8 cellular contexts compared by ENCODE assay signal in genomic region chr16:29825145-29826044, GRCh38. TPM values are rescaled to one million over a fixed set of nuclear protein-coding genes. Genes with fewer than 3 reads are reported as not detected.
DNase-seq lines count a peak whose midpoint lies in the region; ATAC-seq and TF ChIP-seq lines count a peak whose summit lies in the region.

No MANE protein-coding gene starts in this region.

- intact Hi-C loops in OCI-LY7 (cut with micrococcal nuclease; ENCODE audit: unreplicated experiment), result no loop called here

- no peak overlapping the region for H2AFZ ChIP-seq in OCI-LY7 (ENCODE audit: low read length)

- H3K27ac Mint-ChIP-seq in CD4-positive, CD25-positive, alpha-beta regulatory T cell, result peak overlapping the region; percentile 89 to 97 (median 95)
- H3K27ac Mint-ChIP-seq in activated naive CD4-positive, alpha-beta T cell treated with anti-CD3 and anti-CD28 coated beads, Interleukin-2, amount 10 ng/mL, durations not matched to agents 7 days and 5 days, result peak overlapping the region; percentile 85

- H3K79me2 ChIP-seq in OCI-LY7 (ENCODE audit: insufficient read depth, low read depth, low read length), result no peaks in the 10 kb centered on the region; the same call in 1 of the 2 replicates

- H3K4me2 ChIP-seq in OCI-LY7 (ENCODE audit: low read length), result no peak overlapping the region

- 0 out of 2 replicates have a peak, but pooled peaks cover 4% of the 10 kb centered on the region for H4K20me1 ChIP-seq in OCI-LY7 (ENCODE audit: insufficient read depth, low read length)

- H3K4me1 ChIP-seq in CD4-positive, CD25-positive, alpha-beta regulatory T cell (ENCODE audit: control insufficient read depth, insufficient read depth, low read length, poor library complexity, severe bottlenecking), result peaks cover 84% of the 10 kb centered on the region
- H3K4me1 ChIP-seq in OCI-LY7 (ENCODE audit: insufficient read depth, low read length, poor library complexity, severe bottlenecking), result peaks cover 20% of the 10 kb centered on the region

- DNase-seq in CD4-positive, CD25-positive, alpha-beta regulatory T cell, result peak in 1 of 3 donors; percentile 68
- DNase-seq in LoVo (ENCODE audit: low spot score) (peak; percentile 78), globus pallidus (ENCODE audit: low spot score) (peak; percentile 83), putamen (ENCODE audit: low spot score) (peak; percentile 77), KG1 (lab: John Stamatoyannopoulos, UW) (no peak), OCI-LY7 (ENCODE audit: low spot score) (no peak)
- peak; percentile 54 for DNase-seq in activated naive CD4-positive, alpha-beta T cell treated with anti-CD3 and anti-CD28 coated beads, Interleukin-2, amount 10 ng/mL, durations not matched to agents 7 days and 5 days

- peaks cover 3% of the 10 kb centered on the region for H3K36me3 Mint-ChIP-seq in CD4-positive, CD25-positive, alpha-beta regulatory T cell
- H3K36me3 Mint-ChIP-seq in activated naive CD4-positive, alpha-beta T cell treated with anti-CD3 and anti-CD28 coated beads, Interleukin-2, amount 10 ng/mL, durations not matched to agents 7 days and 5 days, result peaks cover 22% of the 10 kb centered on the region

- no peaks in the 10 kb centered on the region for H3K27me3 ChIP-seq in CD4-positive, CD25-positive, alpha-beta regulatory T cell (ENCODE audit: control insufficient read depth, insufficient read depth, low read length)

- no TSS peak for BruUV-seq in OCI-LY7 (replicated peaks; lab: Mats Ljungman, UMichigan)

- H3K4me3 Mint-ChIP-seq in CD4-positive, CD25-positive, alpha-beta regulatory T cell, result peak overlapping the region; percentile 75 to 90 (median 86)
- peak overlapping the region; percentile 62 for H3K4me3 Mint-ChIP-seq in activated naive CD4-positive, alpha-beta T cell treated with anti-CD3 and anti-CD28 coated beads, Interleukin-2, amount 10 ng/mL, durations not matched to agents 7 days and 5 days

- POLR2A ChIA-PET in OCI-LY7 (lab: Charles Lee), result interaction anchor here (0.7 to 1.1 kb wide), 2 partner anchors 103 to 643 kb away, joined by 3 read pairs; no protein-coding TSS in a partner anchor

- peak overlapping the region; percentile 37 for H3K4me3 ChIP-seq in CD4-positive, CD25-positive, alpha-beta regulatory T cell (ENCODE audit: low read depth, low read length)
- H3K4me3 ChIP-seq in OCI-LY7 (ENCODE audit: low read depth, low read length, poor library complexity, severe bottlenecking), result no peak overlapping the region

- peak; percentile 17 to 22 for ATAC-seq in CD4-positive, CD25-positive, alpha-beta regulatory T cell (ENCODE audit: low read depth in 2 of 2)
- no peak for ATAC-seq in HG03460 (IDR thresholded peaks at IDR 0.05; ENCODE audit: unreplicated experiment)

- no peaks in the 10 kb centered on the region for H3K9me3 ChIP-seq in CD4-positive, CD25-positive, alpha-beta regulatory T cell (ENCODE audit: control insufficient read depth in 2 of 2, low read length in 2 of 2)
- no peaks in the 10 kb centered on the region for H3K9me3 ChIP-seq in OCI-LY7 (ENCODE audit: low read length)

- H3K9me2 ChIP-seq in OCI-LY7 (ENCODE audit: insufficient read depth, low read length), result no peaks in the 10 kb centered on the region

- peaks cover 7% of the 10 kb centered on the region for H3K36me3 ChIP-seq in CD4-positive, CD25-positive, alpha-beta regulatory T cell (ENCODE audit: control insufficient read depth, insufficient read depth, low read length)
- peaks cover 11% of the 10 kb centered on the region; the same call in 1 of the 2 replicates for H3K36me3 ChIP-seq in OCI-LY7 (ENCODE audit: insufficient read depth, low read length)

- H3K27me3 Mint-ChIP-seq in CD4-positive, CD25-positive, alpha-beta regulatory T cell, result no peaks in the 10 kb centered on the region
- no peaks in the 10 kb centered on the region for H3K27me3 Mint-ChIP-seq in activated naive CD4-positive, alpha-beta T cell treated with anti-CD3 and anti-CD28 coated beads, Interleukin-2, amount 10 ng/mL, durations not matched to agents 7 days and 5 days

- CTCF ChIA-PET in activated naive CD4-positive, alpha-beta T cell treated with anti-CD3 and anti-CD28 coated beads, Interleukin-2, amount 10 ng/mL, durations not matched to agents 7 days and 5 days (lab: Charles Lee), result interaction anchor here (1.0 to 4.8 kb wide), 3 partner anchors 9 to 124 kb away, joined by 4 to 35 read pairs (median 21); partner anchors contain the start of gene PAGR1
- CTCF ChIA-PET in OCI-LY7 (lab: Charles Lee; ENCODE audit: unreplicated experiment), result no interaction called here

- H3K27ac ChIP-seq in CD4-positive, CD25-positive, alpha-beta regulatory T cell (ENCODE audit: insufficient read depth, low read length, poor library complexity, severe bottlenecking), result peak overlapping the region; percentile 63
- H3K27ac ChIP-seq in OCI-LY7 (ENCODE audit: low read depth, low read length, poor library complexity, severe bottlenecking), result no peak overlapping the region

- no peaks in the 10 kb centered on the region for H3K9me3 Mint-ChIP-seq in CD4-positive, CD25-positive, alpha-beta regulatory T cell
- H3K9me3 Mint-ChIP-seq in activated naive CD4-positive, alpha-beta T cell treated with anti-CD3 and anti-CD28 coated beads, Interleukin-2, amount 10 ng/mL, durations not matched to agents 7 days and 5 days, result no peaks in the 10 kb centered on the region

- H3K4me1 Mint-ChIP-seq in CD4-positive, CD25-positive, alpha-beta regulatory T cell, result peaks cover 6 to 92% (median 39%) of the 10 kb centered on the region in 4 donors
- H3K4me1 Mint-ChIP-seq in activated naive CD4-positive, alpha-beta T cell treated with anti-CD3 and anti-CD28 coated beads, Interleukin-2, amount 10 ng/mL, durations not matched to agents 7 days and 5 days, result peaks cover 86% of the 10 kb centered on the region

- TF ChIP-seq CTCF in OCI-LY7 (conservative IDR thresholded peaks at IDR 0.05; ENCODE audit: low read length), result no peak

RNA-seq across cellular contexts. Expression of gene MVP, which starts 5.1 kb away (rescaled TPM):
- 163 TPM for total RNA-seq in CD4-positive, CD25-positive, alpha-beta regulatory T cell
- polyA plus RNA-seq in CD4-positive, CD25-positive, alpha-beta regulatory T cell, result 100 to 1,000 TPM; 116 to 157 (median 133) TPM
- 4.0 and 6.3 TPM in 2 replicates for total RNA-seq in OCI-LY7 (2014; rRNA removed; shearing (Covaris generic))
- 6.8 and 8.1 TPM in 2 replicates for total RNA-seq in OCI-LY7 (2022)

RNA-seq across cellular contexts. Expression of gene PAGR1, which starts 9.4 kb away (rescaled TPM):
- 15.6 TPM for total RNA-seq in CD4-positive, CD25-positive, alpha-beta regulatory T cell
- 10 to 100 TPM; 41.0 to 48.8 (median 45.5) TPM for polyA plus RNA-seq in CD4-positive, CD25-positive, alpha-beta regulatory T cell
- total RNA-seq in OCI-LY7 (2014; rRNA removed; shearing (Covaris generic)), result 59.4 and 62.7 TPM in 2 replicates
- total RNA-seq in OCI-LY7 (2022), result 43.4 and 51.7 TPM in 2 replicates

RNA-seq across cellular contexts. Expression of gene PRRT2, which starts 13.4 kb away (rescaled TPM):
- total RNA-seq in CD4-positive, CD25-positive, alpha-beta regulatory T cell, result 1.9 TPM
- under 1 TPM in 2 of 4 donors, not detected in 2; 0.06 to 0.17 TPM for polyA plus RNA-seq in CD4-positive, CD25-positive, alpha-beta regulatory T cell
- total RNA-seq in OCI-LY7 (2014; rRNA removed; shearing (Covaris generic)), result 0.09 TPM in 1 of 2 replicates, not detected in the other
- 3.2 and 3.4 TPM in 2 replicates for total RNA-seq in OCI-LY7 (2022)

RNA-seq across cellular contexts. Expression of gene MAZ, which starts 19.1 kb away (rescaled TPM):
- total RNA-seq in CD4-positive, CD25-positive, alpha-beta regulatory T cell, result 224 TPM
- polyA plus RNA-seq in CD4-positive, CD25-positive, alpha-beta regulatory T cell, result 10 to 100 TPM; 36.9 to 62.2 (median 44.5) TPM
- total RNA-seq in OCI-LY7 (2014; rRNA removed; shearing (Covaris generic)), result 384 and 471 TPM in 2 replicates
- 484 and 531 TPM in 2 replicates for total RNA-seq in OCI-LY7 (2022)

RNA-seq across cellular contexts. Expression of gene KIF22, which starts 34.8 kb away (rescaled TPM):
- 89.1 TPM for total RNA-seq in CD4-positive, CD25-positive, alpha-beta regulatory T cell
- 10 to 100 TPM; 49.4 to 65.1 (median 56.1) TPM for polyA plus RNA-seq in CD4-positive, CD25-positive, alpha-beta regulatory T cell
- total RNA-seq in OCI-LY7 (2014; rRNA removed; shearing (Covaris generic)), result 315 and 339 TPM in 2 replicates
- 232 and 253 TPM in 2 replicates for total RNA-seq in OCI-LY7 (2022)

Comparison
In these comparisons a context has a peak if more than half of its experiments do, and no peak if none do; other contexts are left out.
1. DNase-seq: peak in LoVo (single experiment), activated naive CD4-positive, alpha-beta T cell treated with anti-CD3 and anti-CD28 coated beads, Interleukin-2, amount 10 ng/mL, durations not matched to agents 7 days and 5 days (single experiment), globus pallidus (single experiment) and putamen (single experiment); none in KG1 (single experiment) and OCI-LY7 (single experiment).
2. RNA of gene MVP, which starts 5.1 kb away (total RNA-seq): 163 TPM in CD4-positive, CD25-positive, alpha-beta regulatory T cell (single experiment); 4.0 to 8.1 TPM in OCI-LY7; every median in the first group is over 10 times any median in the second.